2 cellular contexts compared by ENCODE assay signal in the genomic region with DNA sequence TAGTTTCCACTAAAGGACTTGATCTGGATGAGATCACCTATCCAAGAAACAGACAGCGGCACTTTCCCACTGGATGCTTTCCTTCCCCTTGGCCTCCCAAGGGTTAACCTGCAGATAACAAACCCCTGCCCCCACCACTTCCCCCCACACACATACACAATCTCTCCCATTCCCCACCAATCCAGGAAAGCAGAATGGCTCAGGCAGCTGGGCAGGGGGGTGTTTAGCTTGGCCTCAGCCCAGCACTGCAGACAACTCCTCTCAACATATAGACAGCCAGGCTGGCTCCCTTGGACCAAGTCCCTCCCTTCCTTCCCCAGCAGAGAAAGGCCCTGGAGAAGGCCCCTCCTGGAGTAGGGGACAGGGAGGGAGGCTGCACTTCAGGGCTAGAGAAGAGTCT.
A peak's percentile ranks its signal among the peaks of the same experiment; 100 is the strongest.
TF ChIP-seq lines count a peak whose summit lies in the region.

No MANE protein-coding gene starts in this region.

TF ChIP-seq in HEK293, 187 proteins besides CTCF, POLR2A, EP300 and RAD21 (continued from another document and continues in another):
- TF ChIP-seq, protein P1, sequence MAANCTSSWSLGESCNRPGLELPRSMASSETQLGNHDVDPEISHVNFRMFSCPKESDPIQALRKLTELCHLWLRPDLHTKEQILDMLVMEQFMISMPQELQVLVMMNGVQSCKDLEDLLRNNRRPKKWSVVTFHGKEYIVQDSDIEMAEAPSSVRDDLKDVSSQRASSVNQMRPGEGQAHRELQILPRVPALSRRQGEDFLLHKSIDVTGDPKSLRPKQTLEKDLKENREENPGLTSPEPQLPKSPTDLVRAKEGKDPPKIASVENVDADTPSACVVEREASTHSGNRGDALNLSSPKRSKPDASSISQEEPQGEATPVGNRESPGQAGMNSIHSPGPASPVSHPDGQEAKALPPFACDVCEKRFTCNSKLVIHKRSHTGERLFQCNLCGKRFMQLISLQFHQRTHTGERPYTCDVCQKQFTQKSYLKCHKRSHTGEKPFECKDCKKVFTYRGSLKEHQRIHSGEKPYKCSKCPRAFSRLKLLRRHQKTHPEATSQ (tag by site-specific recombination; IDR thresholded peaks at IDR 0.05): no peak
- TF ChIP-seq EGR2 (tag by site-specific recombination; IDR thresholded peaks at IDR 0.05; ENCODE audit: low read depth): peak; percentile 92
- TF ChIP-seq ZNF624 (tag by site-specific recombination; IDR thresholded peaks at IDR 0.05): no peak
- TF ChIP-seq ZBTB8A (tag by site-specific recombination; IDR thresholded peaks at IDR 0.05): no peak
- TF ChIP-seq ZNF202 (tag by site-specific recombination; IDR thresholded peaks at IDR 0.05; ENCODE audit: borderline replicate concordance): no peak
- no peak for TF ChIP-seq ZNF785 (tag by site-specific recombination; IDR thresholded peaks at IDR 0.05)
- TF ChIP-seq, protein P2, sequence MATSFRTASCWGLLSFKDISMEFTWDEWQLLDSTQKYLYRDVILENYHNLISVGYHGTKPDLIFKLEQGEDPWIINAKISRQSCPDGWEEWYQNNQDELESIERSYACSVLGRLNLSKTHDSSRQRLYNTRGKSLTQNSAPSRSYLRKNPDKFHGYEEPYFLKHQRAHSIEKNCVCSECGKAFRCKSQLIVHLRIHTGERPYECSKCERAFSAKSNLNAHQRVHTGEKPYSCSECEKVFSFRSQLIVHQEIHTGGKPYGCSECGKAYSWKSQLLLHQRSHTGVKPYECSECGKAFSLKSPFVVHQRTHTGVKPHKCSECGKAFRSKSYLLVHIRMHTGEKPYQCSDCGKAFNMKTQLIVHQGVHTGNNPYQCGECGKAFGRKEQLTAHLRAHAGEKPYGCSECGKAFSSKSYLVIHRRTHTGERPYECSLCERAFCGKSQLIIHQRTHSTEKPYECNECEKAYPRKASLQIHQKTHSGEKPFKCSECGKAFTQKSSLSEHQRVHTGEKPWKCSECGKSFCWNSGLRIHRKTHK (tag by site-specific recombination; IDR thresholded peaks at IDR 0.05): no peak
- no peak for TF ChIP-seq ZNF302 (tag by site-specific recombination; IDR thresholded peaks at IDR 0.05; ENCODE audit: low read depth)
- TF ChIP-seq, protein P3, sequence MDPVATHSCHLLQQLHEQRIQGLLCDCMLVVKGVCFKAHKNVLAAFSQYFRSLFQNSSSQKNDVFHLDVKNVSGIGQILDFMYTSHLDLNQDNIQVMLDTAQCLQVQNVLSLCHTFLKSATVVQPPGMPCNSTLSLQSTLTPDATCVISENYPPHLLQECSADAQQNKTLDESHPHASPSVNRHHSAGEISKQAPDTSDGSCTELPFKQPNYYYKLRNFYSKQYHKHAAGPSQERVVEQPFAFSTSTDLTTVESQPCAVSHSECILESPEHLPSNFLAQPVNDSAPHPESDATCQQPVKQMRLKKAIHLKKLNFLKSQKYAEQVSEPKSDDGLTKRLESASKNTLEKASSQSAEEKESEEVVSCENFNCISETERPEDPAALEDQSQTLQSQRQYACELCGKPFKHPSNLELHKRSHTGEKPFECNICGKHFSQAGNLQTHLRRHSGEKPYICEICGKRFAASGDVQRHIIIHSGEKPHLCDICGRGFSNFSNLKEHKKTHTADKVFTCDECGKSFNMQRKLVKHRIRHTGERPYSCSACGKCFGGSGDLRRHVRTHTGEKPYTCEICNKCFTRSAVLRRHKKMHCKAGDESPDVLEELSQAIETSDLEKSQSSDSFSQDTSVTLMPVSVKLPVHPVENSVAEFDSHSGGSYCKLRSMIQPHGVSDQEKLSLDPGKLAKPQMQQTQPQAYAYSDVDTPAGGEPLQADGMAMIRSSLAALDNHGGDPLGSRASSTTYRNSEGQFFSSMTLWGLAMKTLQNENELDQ (tag by site-specific recombination; IDR thresholded peaks at IDR 0.05; ENCODE audit: low read depth): no peak
- no peak for TF ChIP-seq ZNF837 (tag by site-specific recombination; IDR thresholded peaks at IDR 0.05)
- TF ChIP-seq ZNF664 (tag by site-specific recombination; IDR thresholded peaks at IDR 0.05): no peak
- TF ChIP-seq YY2 (tag by site-specific recombination; IDR thresholded peaks at IDR 0.05): no peak
- TF ChIP-seq, protein P4, sequence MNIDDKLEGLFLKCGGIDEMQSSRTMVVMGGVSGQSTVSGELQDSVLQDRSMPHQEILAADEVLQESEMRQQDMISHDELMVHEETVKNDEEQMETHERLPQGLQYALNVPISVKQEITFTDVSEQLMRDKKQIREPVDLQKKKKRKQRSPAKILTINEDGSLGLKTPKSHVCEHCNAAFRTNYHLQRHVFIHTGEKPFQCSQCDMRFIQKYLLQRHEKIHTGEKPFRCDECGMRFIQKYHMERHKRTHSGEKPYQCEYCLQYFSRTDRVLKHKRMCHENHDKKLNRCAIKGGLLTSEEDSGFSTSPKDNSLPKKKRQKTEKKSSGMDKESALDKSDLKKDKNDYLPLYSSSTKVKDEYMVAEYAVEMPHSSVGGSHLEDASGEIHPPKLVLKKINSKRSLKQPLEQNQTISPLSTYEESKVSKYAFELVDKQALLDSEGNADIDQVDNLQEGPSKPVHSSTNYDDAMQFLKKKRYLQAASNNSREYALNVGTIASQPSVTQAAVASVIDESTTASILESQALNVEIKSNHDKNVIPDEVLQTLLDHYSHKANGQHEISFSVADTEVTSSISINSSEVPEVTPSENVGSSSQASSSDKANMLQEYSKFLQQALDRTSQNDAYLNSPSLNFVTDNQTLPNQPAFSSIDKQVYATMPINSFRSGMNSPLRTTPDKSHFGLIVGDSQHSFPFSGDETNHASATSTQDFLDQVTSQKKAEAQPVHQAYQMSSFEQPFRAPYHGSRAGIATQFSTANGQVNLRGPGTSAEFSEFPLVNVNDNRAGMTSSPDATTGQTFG (tag by site-specific recombination; IDR thresholded peaks at IDR 0.05; ENCODE audit: borderline replicate concordance): no peak
- TF ChIP-seq SP7 (tag by site-specific recombination; IDR thresholded peaks at IDR 0.05): no peak
- no peak for TF ChIP-seq ZNF133 (tag by site-specific recombination; IDR thresholded peaks at IDR 0.05)
- 0 out of 2 replicates have a peak, but pooled peaks have one; percentile 29 for TF ChIP-seq ZNF335 (tag by site-specific recombination; conservative IDR thresholded peaks at IDR 0.05)
- TF ChIP-seq ZNF248 (tag by site-specific recombination; IDR thresholded peaks at IDR 0.05): no peak
- peak; percentile 72 for TF ChIP-seq ZIC2 (tag by site-specific recombination; IDR thresholded peaks at IDR 0.05)
- TF ChIP-seq ZNF311 (tag by site-specific recombination; IDR thresholded peaks at IDR 0.05; ENCODE audit: borderline replicate concordance): no peak
- no peak for TF ChIP-seq ZNF561 (tag by site-specific recombination; IDR thresholded peaks at IDR 0.05; ENCODE audit: borderline replicate concordance)
- TF ChIP-seq ZNF274 (IDR thresholded peaks at IDR 0.05; ENCODE audit: low read length): no peak
- no peak for TF ChIP-seq ZNF274 (tag by site-specific recombination; IDR thresholded peaks at IDR 0.05; ENCODE audit: borderline replicate concordance)
- no peak for TF ChIP-seq ZNF626 (tag by site-specific recombination; IDR thresholded peaks at IDR 0.05)
- TF ChIP-seq ZNF341 (tag by site-specific recombination; IDR thresholded peaks at IDR 0.05; ENCODE audit: low read depth): peak; percentile 62
- TF ChIP-seq SALL2 (tag by site-specific recombination; IDR thresholded peaks at IDR 0.05; ENCODE audit: borderline replicate concordance): no peak

TF ChIP-seq in SK-N-SH, 30 proteins besides CTCF, POLR2A, EP300 and RAD21 (continued from another document):
- TF ChIP-seq, protein P5, sequence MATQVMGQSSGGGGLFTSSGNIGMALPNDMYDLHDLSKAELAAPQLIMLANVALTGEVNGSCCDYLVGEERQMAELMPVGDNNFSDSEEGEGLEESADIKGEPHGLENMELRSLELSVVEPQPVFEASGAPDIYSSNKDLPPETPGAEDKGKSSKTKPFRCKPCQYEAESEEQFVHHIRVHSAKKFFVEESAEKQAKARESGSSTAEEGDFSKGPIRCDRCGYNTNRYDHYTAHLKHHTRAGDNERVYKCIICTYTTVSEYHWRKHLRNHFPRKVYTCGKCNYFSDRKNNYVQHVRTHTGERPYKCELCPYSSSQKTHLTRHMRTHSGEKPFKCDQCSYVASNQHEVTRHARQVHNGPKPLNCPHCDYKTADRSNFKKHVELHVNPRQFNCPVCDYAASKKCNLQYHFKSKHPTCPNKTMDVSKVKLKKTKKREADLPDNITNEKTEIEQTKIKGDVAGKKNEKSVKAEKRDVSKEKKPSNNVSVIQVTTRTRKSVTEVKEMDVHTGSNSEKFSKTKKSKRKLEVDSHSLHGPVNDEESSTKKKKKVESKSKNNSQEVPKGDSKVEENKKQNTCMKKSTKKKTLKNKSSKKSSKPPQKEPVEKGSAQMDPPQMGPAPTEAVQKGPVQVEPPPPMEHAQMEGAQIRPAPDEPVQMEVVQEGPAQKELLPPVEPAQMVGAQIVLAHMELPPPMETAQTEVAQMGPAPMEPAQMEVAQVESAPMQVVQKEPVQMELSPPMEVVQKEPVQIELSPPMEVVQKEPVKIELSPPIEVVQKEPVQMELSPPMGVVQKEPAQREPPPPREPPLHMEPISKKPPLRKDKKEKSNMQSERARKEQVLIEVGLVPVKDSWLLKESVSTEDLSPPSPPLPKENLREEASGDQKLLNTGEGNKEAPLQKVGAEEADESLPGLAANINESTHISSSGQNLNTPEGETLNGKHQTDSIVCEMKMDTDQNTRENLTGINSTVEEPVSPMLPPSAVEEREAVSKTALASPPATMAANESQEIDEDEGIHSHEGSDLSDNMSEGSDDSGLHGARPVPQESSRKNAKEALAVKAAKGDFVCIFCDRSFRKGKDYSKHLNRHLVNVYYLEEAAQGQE (IDR thresholded peaks at IDR 0.05; ENCODE audit: low read depth, low read length): no peak
- TF ChIP-seq, protein P6, sequence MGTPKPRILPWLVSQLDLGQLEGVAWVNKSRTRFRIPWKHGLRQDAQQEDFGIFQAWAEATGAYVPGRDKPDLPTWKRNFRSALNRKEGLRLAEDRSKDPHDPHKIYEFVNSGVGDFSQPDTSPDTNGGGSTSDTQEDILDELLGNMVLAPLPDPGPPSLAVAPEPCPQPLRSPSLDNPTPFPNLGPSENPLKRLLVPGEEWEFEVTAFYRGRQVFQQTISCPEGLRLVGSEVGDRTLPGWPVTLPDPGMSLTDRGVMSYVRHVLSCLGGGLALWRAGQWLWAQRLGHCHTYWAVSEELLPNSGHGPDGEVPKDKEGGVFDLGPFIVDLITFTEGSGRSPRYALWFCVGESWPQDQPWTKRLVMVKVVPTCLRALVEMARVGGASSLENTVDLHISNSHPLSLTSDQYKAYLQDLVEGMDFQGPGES (IDR thresholded peaks at IDR 0.05; ENCODE audit: low read depth, low read length): no peak
- no peak for TF ChIP-seq ELF1 (IDR thresholded peaks at IDR 0.05)
- no peak for TF ChIP-seq GABPA (IDR thresholded peaks at IDR 0.05; ENCODE audit: low read depth)
- no peak for TF ChIP-seq TEAD4 (IDR thresholded peaks at IDR 0.05; ENCODE audit: borderline replicate concordance, insufficient read depth)
- TF ChIP-seq CHD2 (IDR thresholded peaks at IDR 0.05; ENCODE audit: low read length, partially characterized antibody): peak; percentile 83
- no peak for TF ChIP-seq FOSL2 (IDR thresholded peaks at IDR 0.05; ENCODE audit: borderline replicate concordance, low read depth)
- TF ChIP-seq, protein P7, sequence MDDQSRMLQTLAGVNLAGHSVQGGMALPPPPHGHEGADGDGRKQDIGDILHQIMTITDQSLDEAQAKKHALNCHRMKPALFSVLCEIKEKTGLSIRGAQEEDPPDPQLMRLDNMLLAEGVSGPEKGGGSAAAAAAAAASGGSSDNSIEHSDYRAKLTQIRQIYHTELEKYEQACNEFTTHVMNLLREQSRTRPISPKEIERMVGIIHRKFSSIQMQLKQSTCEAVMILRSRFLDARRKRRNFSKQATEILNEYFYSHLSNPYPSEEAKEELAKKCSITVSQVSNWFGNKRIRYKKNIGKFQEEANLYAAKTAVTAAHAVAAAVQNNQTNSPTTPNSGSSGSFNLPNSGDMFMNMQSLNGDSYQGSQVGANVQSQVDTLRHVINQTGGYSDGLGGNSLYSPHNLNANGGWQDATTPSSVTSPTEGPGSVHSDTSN (IDR thresholded peaks at IDR 0.05): no peak
TF ChIP-seq in SK-N-SH: peak in this region for 5.
